ENCODE assay signal across 1 cellular context in the genomic region with DNA sequence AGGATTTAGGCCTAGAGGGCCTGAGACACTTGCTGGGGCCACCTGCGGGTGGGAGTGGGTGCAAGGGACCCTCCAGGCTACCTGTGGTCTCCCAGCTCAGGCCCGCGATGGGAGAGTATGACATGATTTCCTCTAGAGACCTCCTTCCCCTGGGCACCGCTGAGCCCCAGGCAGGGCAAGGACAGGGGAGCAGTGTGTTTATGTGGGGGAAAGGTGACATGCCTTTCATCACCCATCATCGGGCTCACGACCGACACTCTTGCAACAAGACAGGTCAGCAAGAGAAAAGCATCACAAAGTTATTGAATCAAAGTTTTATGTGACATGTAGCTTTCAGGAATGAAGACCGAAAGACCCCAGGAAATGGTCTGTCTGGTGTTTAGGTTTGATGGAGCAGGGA.
TF ChIP-seq lines count a peak whose summit lies in the region.

No MANE protein-coding gene starts in this region.

TF ChIP-seq in K562, 482 proteins besides CTCF, POLR2A, EP300 and RAD21:
- TF ChIP-seq CHD1 (IDR thresholded peaks at IDR 0.05; ENCODE audit: low read length) (no peak), SUPT5H (IDR thresholded peaks at IDR 0.05) (no peak), ZNF830 (CRISPR knock-in tag; IDR thresholded peaks at IDR 0.05) (no peak), CHD4 (IDR thresholded peaks at IDR 0.05; ENCODE audit: insufficient read depth, insufficient replicate concordance, low read depth, low read length, poor library complexity, severe bottlenecking) (no peak), HDGF (IDR thresholded peaks at IDR 0.05) (no peak), TFAM (CRISPR knock-in tag; conservative IDR thresholded peaks at IDR 0.05) (no peak), ZNF384 (IDR thresholded peaks at IDR 0.05; ENCODE audit: low read depth, low read length) (no peak), SIN3B (IDR thresholded peaks at IDR 0.05; ENCODE audit: low read depth) (no peak), PCBP1 (IDR thresholded peaks at IDR 0.05; ENCODE audit: low read depth, low read length, poor library complexity, severe bottlenecking) (no peak), TBL1XR1 (IDR thresholded peaks at IDR 0.05; ENCODE audit: low read length in 2 of 2) (no peak), FOS (IDR thresholded peaks at IDR 0.05; ENCODE audit: extremely low read depth, insufficient read length) (no peak)
- TF ChIP-seq, protein P1, sequence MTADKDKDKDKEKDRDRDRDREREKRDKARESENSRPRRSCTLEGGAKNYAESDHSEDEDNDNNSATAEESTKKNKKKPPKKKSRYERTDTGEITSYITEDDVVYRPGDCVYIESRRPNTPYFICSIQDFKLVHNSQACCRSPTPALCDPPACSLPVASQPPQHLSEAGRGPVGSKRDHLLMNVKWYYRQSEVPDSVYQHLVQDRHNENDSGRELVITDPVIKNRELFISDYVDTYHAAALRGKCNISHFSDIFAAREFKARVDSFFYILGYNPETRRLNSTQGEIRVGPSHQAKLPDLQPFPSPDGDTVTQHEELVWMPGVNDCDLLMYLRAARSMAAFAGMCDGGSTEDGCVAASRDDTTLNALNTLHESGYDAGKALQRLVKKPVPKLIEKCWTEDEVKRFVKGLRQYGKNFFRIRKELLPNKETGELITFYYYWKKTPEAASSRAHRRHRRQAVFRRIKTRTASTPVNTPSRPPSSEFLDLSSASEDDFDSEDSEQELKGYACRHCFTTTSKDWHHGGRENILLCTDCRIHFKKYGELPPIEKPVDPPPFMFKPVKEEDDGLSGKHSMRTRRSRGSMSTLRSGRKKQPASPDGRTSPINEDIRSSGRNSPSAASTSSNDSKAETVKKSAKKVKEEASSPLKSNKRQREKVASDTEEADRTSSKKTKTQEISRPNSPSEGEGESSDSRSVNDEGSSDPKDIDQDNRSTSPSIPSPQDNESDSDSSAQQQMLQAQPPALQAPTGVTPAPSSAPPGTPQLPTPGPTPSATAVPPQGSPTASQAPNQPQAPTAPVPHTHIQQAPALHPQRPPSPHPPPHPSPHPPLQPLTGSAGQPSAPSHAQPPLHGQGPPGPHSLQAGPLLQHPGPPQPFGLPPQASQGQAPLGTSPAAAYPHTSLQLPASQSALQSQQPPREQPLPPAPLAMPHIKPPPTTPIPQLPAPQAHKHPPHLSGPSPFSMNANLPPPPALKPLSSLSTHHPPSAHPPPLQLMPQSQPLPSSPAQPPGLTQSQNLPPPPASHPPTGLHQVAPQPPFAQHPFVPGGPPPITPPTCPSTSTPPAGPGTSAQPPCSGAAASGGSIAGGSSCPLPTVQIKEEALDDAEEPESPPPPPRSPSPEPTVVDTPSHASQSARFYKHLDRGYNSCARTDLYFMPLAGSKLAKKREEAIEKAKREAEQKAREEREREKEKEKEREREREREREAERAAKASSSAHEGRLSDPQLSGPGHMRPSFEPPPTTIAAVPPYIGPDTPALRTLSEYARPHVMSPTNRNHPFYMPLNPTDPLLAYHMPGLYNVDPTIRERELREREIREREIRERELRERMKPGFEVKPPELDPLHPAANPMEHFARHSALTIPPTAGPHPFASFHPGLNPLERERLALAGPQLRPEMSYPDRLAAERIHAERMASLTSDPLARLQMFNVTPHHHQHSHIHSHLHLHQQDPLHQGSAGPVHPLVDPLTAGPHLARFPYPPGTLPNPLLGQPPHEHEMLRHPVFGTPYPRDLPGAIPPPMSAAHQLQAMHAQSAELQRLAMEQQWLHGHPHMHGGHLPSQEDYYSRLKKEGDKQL (CRISPR knock-in tag; IDR thresholded peaks at IDR 0.05; ENCODE audit: borderline replicate concordance) = no peak
